In the genomic region with DNA sequence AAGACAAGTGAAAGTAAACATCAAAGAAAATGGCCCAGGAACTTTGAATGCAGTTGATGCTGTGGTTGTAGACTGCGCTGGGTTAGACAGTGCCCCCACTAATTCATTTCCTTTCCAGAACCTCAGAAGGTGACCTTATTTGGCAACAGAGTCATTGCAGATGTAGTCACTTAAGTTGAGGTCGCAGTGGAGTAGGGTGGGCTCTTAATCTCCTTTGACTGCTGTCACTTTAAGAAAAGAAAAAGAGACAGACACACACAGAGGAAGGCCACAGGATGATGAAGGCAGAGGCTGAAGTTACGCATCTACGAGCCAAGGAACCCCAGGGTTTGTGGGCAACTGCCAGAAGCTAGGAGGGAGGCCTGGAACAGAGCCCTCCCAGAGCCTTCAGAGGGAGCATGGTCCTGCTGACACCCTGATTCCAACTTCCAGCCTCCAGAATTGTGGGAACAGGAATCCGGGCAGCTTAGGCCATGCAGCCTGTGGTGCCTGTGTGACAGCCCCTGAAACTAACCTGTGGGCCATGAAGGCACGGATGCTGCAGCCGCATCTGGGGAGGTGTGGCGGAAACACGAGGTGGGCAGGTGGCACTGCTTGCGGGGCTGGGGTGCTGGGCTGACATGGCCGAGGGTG, we compare ENCODE assay signal across 1 cellular context.
TF ChIP-seq lines count a peak whose summit lies in the region.

No MANE protein-coding gene starts in this region.

TF ChIP-seq in GM12878, 131 proteins besides CTCF, POLR2A, EP300 and RAD21 (continued from another document):
- TF ChIP-seq, protein P1, sequence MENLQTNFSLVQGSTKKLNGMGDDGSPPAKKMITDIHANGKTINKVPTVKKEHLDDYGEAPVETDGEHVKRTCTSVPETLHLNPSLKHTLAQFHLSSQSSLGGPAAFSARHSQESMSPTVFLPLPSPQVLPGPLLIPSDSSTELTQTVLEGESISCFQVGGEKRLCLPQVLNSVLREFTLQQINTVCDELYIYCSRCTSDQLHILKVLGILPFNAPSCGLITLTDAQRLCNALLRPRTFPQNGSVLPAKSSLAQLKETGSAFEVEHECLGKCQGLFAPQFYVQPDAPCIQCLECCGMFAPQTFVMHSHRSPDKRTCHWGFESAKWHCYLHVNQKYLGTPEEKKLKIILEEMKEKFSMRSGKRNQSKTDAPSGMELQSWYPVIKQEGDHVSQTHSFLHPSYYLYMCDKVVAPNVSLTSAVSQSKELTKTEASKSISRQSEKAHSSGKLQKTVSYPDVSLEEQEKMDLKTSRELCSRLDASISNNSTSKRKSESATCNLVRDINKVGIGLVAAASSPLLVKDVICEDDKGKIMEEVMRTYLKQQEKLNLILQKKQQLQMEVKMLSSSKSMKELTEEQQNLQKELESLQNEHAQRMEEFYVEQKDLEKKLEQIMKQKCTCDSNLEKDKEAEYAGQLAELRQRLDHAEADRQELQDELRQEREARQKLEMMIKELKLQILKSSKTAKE (IDR thresholded peaks at IDR 0.05; ENCODE audit: low read depth, poor library complexity, severe bottlenecking), result peak; percentile 53
- TF ChIP-seq BCL11A (IDR thresholded peaks at IDR 0.05; ENCODE audit: low read depth, low read length) (0 out of 2 replicates have a peak, but pooled peaks have one; percentile 12), PAX5 (IDR thresholded peaks at IDR 0.05; ENCODE audit: borderline replicate concordance, low read depth, low read length) (peak; percentile 47; the same call in 1 of the 2 replicates), BMI1 (IDR thresholded peaks at IDR 0.05; ENCODE audit: borderline replicate concordance) (no peak), HSF1 (IDR thresholded peaks at IDR 0.05; ENCODE audit: low read depth, low read length) (no peak), CBX5 (IDR thresholded peaks at IDR 0.05; ENCODE audit: low read depth) (0 out of 2 replicates have a peak, but pooled peaks have one; percentile 45), NFIC (IDR thresholded peaks at IDR 0.05; ENCODE audit: low read depth, low read length) (peak; percentile 56; the same call in 1 of the 2 replicates), HDAC2 (IDR thresholded peaks at IDR 0.05) (no peak), ZNF592 (IDR thresholded peaks at IDR 0.05) (no peak), YBX1 (IDR thresholded peaks at IDR 0.05) (no peak), MEF2B (IDR thresholded peaks at IDR 0.05; ENCODE audit: partially characterized antibody, poor library complexity, severe bottlenecking) (no peak), EED (IDR thresholded peaks at IDR 0.05; ENCODE audit: low read depth) (0 out of 2 replicates have a peak, but pooled peaks have one; percentile 8), PML (IDR thresholded peaks at IDR 0.05; ENCODE audit: low read length) (no peak), IRF4 (IDR thresholded peaks at IDR 0.05; ENCODE audit: low read depth, low read length) (0 out of 2 replicates have a peak, but pooled peaks have one; percentile 9), SP1 (IDR thresholded peaks at IDR 0.05; ENCODE audit: low read depth, low read length) (peak; percentile 49), SRF (IDR thresholded peaks at IDR 0.05; ENCODE audit: low read depth in 2 of 2, low read length in 2 of 2) (peak; percentile 86 to 97), KDM1A (IDR thresholded peaks at IDR 0.05; ENCODE audit: borderline replicate concordance) (no peak), CEBPB (IDR thresholded peaks at IDR 0.05; ENCODE audit: borderline replicate concordance in 1 of 2, low read depth in 2 of 2, low read length in 2 of 2) (no peak), RUNX3 (IDR thresholded peaks at IDR 0.05; ENCODE audit: low read length) (peak; percentile 94), TAF1 (IDR thresholded peaks at IDR 0.05; ENCODE audit: borderline replicate concordance, low read depth, low read length) (0 out of 2 replicates have a peak, but pooled peaks have one; percentile 23), SUPT20H (IDR thresholded peaks at IDR 0.05; ENCODE audit: borderline replicate concordance, control insufficient read depth, low read depth, low read length) (no peak), POLR2AphosphoS2 (IDR thresholded peaks at IDR 0.05; ENCODE audit: low read depth, low read length) (no peak), TCF7 (IDR thresholded peaks at IDR 0.05; ENCODE audit: borderline replicate concordance) (peak; percentile 90), ETV6 (conservative IDR thresholded peaks at IDR 0.05 in 1 of 2, IDR thresholded peaks at IDR 0.05 in 1 of 2; ENCODE audit: borderline replicate concordance in 1 of 2, low read depth in 1 of 2) (peak in 1 of 2 experiments; percentile 56; a peak in 1 of 4 replicates), ATF7 (IDR thresholded peaks at IDR 0.05; ENCODE audit: low read depth) (no peak), CREM (IDR thresholded peaks at IDR 0.05; ENCODE audit: low read depth) (0 out of 2 replicates have a peak, but pooled peaks have one; percentile 33), PKNOX1 (IDR thresholded peaks at IDR 0.05) (0 out of 2 replicates have a peak, but pooled peaks have one; percentile 11), JUNB (IDR thresholded peaks at IDR 0.05) (0 out of 2 replicates have a peak, but pooled peaks have one; percentile 17), MEF2A (IDR thresholded peaks at IDR 0.05; ENCODE audit: insufficient read depth, low read depth, low read length) (peak; percentile 55; the same call in 1 of the 2 replicates)
- TF ChIP-seq, protein P2, sequence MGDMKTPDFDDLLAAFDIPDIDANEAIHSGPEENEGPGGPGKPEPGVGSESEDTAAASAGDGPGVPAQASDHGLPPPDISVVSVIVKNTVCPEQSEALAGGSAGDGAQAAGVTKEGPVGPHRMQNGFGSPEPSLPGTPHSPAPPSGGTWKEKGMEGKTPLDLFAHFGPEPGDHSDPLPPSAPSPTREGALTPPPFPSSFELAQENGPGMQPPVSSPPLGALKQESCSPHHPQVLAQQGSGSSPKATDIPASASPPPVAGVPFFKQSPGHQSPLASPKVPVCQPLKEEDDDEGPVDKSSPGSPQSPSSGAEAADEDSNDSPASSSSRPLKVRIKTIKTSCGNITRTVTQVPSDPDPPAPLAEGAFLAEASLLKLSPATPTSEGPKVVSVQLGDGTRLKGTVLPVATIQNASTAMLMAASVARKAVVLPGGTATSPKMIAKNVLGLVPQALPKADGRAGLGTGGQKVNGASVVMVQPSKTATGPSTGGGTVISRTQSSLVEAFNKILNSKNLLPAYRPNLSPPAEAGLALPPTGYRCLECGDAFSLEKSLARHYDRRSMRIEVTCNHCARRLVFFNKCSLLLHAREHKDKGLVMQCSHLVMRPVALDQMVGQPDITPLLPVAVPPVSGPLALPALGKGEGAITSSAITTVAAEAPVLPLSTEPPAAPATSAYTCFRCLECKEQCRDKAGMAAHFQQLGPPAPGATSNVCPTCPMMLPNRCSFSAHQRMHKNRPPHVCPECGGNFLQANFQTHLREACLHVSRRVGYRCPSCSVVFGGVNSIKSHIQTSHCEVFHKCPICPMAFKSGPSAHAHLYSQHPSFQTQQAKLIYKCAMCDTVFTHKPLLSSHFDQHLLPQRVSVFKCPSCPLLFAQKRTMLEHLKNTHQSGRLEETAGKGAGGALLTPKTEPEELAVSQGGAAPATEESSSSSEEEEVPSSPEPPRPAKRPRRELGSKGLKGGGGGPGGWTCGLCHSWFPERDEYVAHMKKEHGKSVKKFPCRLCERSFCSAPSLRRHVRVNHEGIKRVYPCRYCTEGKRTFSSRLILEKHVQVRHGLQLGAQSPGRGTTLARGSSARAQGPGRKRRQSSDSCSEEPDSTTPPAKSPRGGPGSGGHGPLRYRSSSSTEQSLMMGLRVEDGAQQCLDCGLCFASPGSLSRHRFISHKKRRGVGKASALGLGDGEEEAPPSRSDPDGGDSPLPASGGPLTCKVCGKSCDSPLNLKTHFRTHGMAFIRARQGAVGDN (IDR thresholded peaks at IDR 0.05), result no peak
TF ChIP-seq in GM12878: peak in this region for 24.
